Comparison of ENCODE assay signal across 32 cellular contexts in the genomic region with DNA sequence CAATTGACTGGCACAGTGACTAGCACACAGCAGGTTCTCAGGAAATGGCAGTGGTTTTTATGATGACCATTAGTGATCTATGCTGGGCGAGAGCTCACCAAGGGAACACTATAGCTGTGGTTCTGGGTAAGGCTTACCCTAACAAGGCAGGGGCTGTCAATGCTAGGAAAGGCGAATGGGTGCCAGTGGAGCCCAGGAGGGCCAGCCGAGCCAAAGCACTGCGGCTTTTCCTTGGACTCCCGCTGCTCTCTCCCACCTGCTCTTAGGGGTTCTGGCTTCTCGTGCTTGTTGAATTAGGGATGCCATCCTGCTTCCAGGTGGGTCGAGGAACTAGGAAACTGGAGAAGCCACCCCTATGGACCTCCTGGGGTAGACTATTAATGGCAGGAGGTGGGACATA. TPM values are rescaled to one million over a fixed set of nuclear protein-coding genes. Genes with fewer than 3 reads are reported as not detected.
A peak's percentile ranks its signal among the peaks of the same experiment; 100 is the strongest.
DNase-seq lines count a peak whose midpoint lies in the region; ATAC-seq and TF ChIP-seq lines count a peak whose summit lies in the region.
"Had no signal": no experiment of that assay in that cellular context is flagged by ENCODE, and none has a peak within 500 bp of the region (broad histone marks: within the 10 kb centered on the region; RNA-seq: fewer than 3 reads in every experiment).

No MANE protein-coding gene starts in this region.

- intact Hi-C loops in psoas muscle (cut with DNase I): loop anchor here in 1 of 2 donors (5.0 kb wide), 1 partner anchor 36 kb away; no protein-coding TSS in a partner anchor
- intact Hi-C loops in tibial artery (cut with DNase I; ENCODE audit: low total_unique reads): no loop called here

- H3K4me2 ChIP-seq in fibroblast of lung (ENCODE audit: extremely low read depth, insufficient read depth, low read length): no peak overlapping the region

- no peaks in the 10 kb centered on the region for H4K20me1 ChIP-seq in fibroblast of lung (ENCODE audit: control insufficient read depth, extremely low read depth, insufficient read depth, low read length)

- H3K27ac ChIP-seq in fibroblast of lung (ENCODE audit: insufficient read depth, low read length) (peak overlapping the region; percentile 88), psoas muscle (peak overlapping the region; percentile 98), tibial artery (peak overlapping the region; percentile 95 to 98)
- H3K27ac ChIP-seq: 22Rv1, C4-2B, cardiac muscle cell, foreskin keratinocyte, HL-60, ovary had no signal

- TF ChIP-seq CTCF in fibroblast of lung (conservative IDR thresholded peaks at IDR 0.05 in 1 of 2, IDR thresholded peaks at IDR 0.05 in 1 of 2; ENCODE audit: low read depth in 1 of 2, low read length in 2 of 2) (no peak), psoas muscle (IDR thresholded peaks at IDR 0.05) (no peak), tibial artery (IDR thresholded peaks at IDR 0.05) (no peak), GM10266 (IDR thresholded peaks at IDR 0.05; ENCODE audit: control insufficient read depth, insufficient read depth, low read depth, missing control alignments) (no peak)

- 88 to 94% (median 91%) methylated on average over 7 of the region's 7 CpGs for whole genome bisulfite sequencing in psoas muscle, 3 donors

- H3K27me3 ChIP-seq in fibroblast of lung (ENCODE audit: control insufficient read depth, insufficient read depth, low read length): no peaks in the 10 kb centered on the region
- H3K27me3 ChIP-seq in psoas muscle (ENCODE audit: insufficient read depth in 3 of 3, low read length in 2 of 3): no peaks in the 10 kb centered on the region
- H3K27me3 ChIP-seq in tibial artery: no peaks in the 10 kb centered on the region
- H3K27me3 ChIP-seq: cardiac muscle cell, foreskin keratinocyte, heart left ventricle, MG63, ovary had no signal

- peaks cover 52% of the 10 kb centered on the region for H3K36me3 ChIP-seq in fibroblast of lung (ENCODE audit: control insufficient read depth, insufficient read depth, low read length)
- peaks cover 13 to 79% of the 10 kb centered on the region in 2 donors for H3K36me3 ChIP-seq in psoas muscle (ENCODE audit: insufficient read depth in 1 of 2, low read depth in 1 of 2)
- peaks cover 64 to 90% (median 78%) of the 10 kb centered on the region in 3 donors for H3K36me3 ChIP-seq in tibial artery
- H3K36me3 ChIP-seq: ovary had no signal

- H3K9me3 ChIP-seq in fibroblast of lung (ENCODE audit: control insufficient read depth, insufficient read depth, low read depth, low read length) (no peaks in the 10 kb centered on the region), psoas muscle (no peaks in the 10 kb centered on the region), tibial artery (no peaks in the 10 kb centered on the region)
- H3K9me3 ChIP-seq: heart left ventricle, MG63, ovary had no signal

- no peak for ATAC-seq in psoas muscle
- ATAC-seq: activated T-cell treated with anti-CD3 and anti-CD28 coated beads, Interleukin-2, amount 50 U/mL, for 72 hours; effector memory CD8-positive, alpha-beta T cell; esophagus mucosa; foreskin keratinocyte; heart left ventricle had no signal

- no peak overlapping the region for H2AFZ ChIP-seq in fibroblast of lung (ENCODE audit: low read length)

- DNase-seq in activated effector memory CD4-positive, alpha-beta T cell treated with anti-CD3 and anti-CD28 coated beads, Interleukin-2, amount 50 U/mL, for 16 hours: peak; percentile 44
- no peak for DNase-seq in activated effector memory CD4-positive, alpha-beta T cell treated with Interleukin-2 at 50 U/mL for 16 hours
- DNase-seq in fibroblast of lung (ENCODE audit: low read depth in 2 of 2): no peak
- DNase-seq in psoas muscle: no peak
- DNase-seq in tibial artery: peak in 1 of 2 donors; percentile 55
- no peak for DNase-seq in DMS79 treated with DMSO at 0.1 percent for 48 hours (lab: John Stamatoyannopoulos, UW)
- DNase-seq in NCI-H226: no peak
- no peak for DNase-seq in GM10266 (ENCODE audit: extremely low spot score)
- DNase-seq: activated CD4-positive, alpha-beta memory T cell treated with anti-CD3 and anti-CD28 coated beads for 36 hours; activated CD4-positive, alpha-beta T cell treated with anti-CD3 and anti-CD28 coated beads for 1 hour; activated T-cell treated with anti-CD3 and anti-CD28 coated beads, Interleukin-2, amount 50 U/mL, for 72 hours; anterior cingulate cortex; COR-L47; effector memory CD8-positive, alpha-beta T cell; foreskin keratinocyte; heart left ventricle; KBM-7; MG63; NCI-H2029 treated with DMSO at 0.1 percent for 48 hours; SIG-M5 had no signal

- H3K4me1 ChIP-seq in fibroblast of lung (ENCODE audit: control insufficient read depth, extremely low read depth, insufficient read depth, low read length): peaks cover 62% of the 10 kb centered on the region
- H3K4me1 ChIP-seq in psoas muscle: peaks cover 83% of the 10 kb centered on the region
- H3K4me1 ChIP-seq in tibial artery: peaks cover 4 to 76% (median 69%) of the 10 kb centered on the region in 4 donors

- no peak overlapping the region for H3K9ac ChIP-seq in fibroblast of lung (ENCODE audit: insufficient read depth, low read length)

- H3K4me3 ChIP-seq in fibroblast of lung (replicated peaks in 1 of 4; ENCODE audit: control extremely low read depth in 1 of 4, insufficient read depth in 1 of 4, low read depth in 3 of 4, low read length in 4 of 4) (no peak overlapping the region), psoas muscle (no peak overlapping the region), tibial artery (no peak overlapping the region)
- H3K4me3 ChIP-seq: cardiac muscle cell, heart left ventricle, lung, MG63, ovary had no signal

- H3K79me2 ChIP-seq in fibroblast of lung (ENCODE audit: control insufficient read depth, insufficient read depth, low read length): peaks cover 72% of the 10 kb centered on the region

RNA-seq across cellular contexts. Expression of gene A3GALT2, which starts 10.0 kb away (rescaled TPM):
- total RNA-seq in fibroblast of lung: not detected in 2 replicates
- polyA plus RNA-seq in fibroblast of lung: not detected in 2 replicates
- polyA plus RNA-seq in fibroblast of lung (2012): not detected in 2 replicates
- not detected in 2 replicates for polyA minus RNA-seq in fibroblast of lung (ENCODE audit: low replicate concordance)
- not detected for total RNA-seq in psoas muscle
- not detected for polyA plus RNA-seq in psoas muscle
- total RNA-seq: activated CD4-positive, alpha-beta memory T cell treated with anti-CD3 and anti-CD28 coated beads for 36 hours; activated T-cell treated with anti-CD3 and anti-CD28 coated beads, Interleukin-2, amount 50 U/mL, for 72 hours; cardiac muscle cell; esophagus mucosa; foreskin keratinocyte; G401; kidney epithelial cell; mucosa of gallbladder; ovary; renal cortical epithelial cell; ureter had no signal
- polyA plus RNA-seq: foreskin keratinocyte, heart left ventricle, ovary had no signal
